Comparison of ENCODE assay signal across 8 cellular contexts in the genomic region with DNA sequence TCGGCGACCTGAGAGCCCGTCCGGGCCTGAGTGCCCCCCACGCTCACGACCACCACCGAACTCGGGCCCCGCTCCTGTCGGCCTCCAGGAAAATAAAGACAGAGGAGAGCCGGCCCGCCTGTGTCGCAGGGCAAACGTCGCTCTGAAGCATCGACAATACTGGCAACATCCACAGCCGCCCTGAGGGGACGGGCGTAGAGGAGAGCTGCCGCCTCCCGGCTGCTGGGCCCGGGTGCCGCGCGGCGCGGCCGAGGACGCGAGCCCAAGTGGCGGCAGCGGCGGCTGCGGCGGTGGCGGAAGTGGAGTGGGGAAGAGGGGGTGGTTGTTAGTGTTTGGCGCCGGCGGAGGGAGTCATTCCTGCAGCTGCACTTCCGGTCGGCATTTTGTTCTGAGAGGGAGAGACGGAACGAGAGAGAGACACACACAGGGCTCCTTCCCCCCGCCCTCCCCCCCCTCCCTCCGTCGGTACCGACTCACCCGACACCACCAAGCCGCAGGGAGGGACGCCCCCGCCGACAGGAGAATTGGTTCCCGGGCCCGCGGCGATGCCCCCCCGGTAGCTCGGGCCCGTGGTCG. TPM values are rescaled to one million over a fixed set of nuclear protein-coding genes. Genes with fewer than 3 reads are reported as not detected.
DNase-seq lines count a peak whose midpoint lies in the region; TF ChIP-seq lines count a peak whose summit lies in the region.

Gene NIPBL, plus strand, starts transcription at position 381 of the 576 bp plus-strand sequence. CDS start 76,928 bp downstream, outside the sequence.

- peak; percentile 89 for DNase-seq in GM04504 (ENCODE audit: low read depth)
- DNase-seq in HFFc6, result peak; percentile 96
- DNase-seq in NAMALWA (ENCODE audit: low spot score), result peak; percentile 96
- peak; percentile 94 for DNase-seq in SK-N-DZ (ENCODE audit: low spot score)
- peak; percentile 94 for DNase-seq in activated naive CD4-positive, alpha-beta T cell treated with anti-CD3 and anti-CD28 coated beads for 36 hours
- DNase-seq in germinal center (ENCODE audit: low spot score), result peak; percentile 86
- DNase-seq in occipital lobe (lab: John Stamatoyannopoulos, UW), result peak; percentile 91
- peak; percentile 95 for DNase-seq in suprapubic skin (ENCODE audit: low spot score in 2 of 2)

- no peaks in the 10 kb centered on the region for H3K36me3 ChIP-seq in suprapubic skin

- H3K27ac ChIP-seq in suprapubic skin, result peak within 1 kb of the TSS; percentile 98

- H3K9me3 ChIP-seq in suprapubic skin, result no peaks in the 10 kb centered on the region

- peak within 1 kb of the TSS; percentile 75 for H3K4me3 ChIP-seq in suprapubic skin

- no peaks in the 10 kb centered on the region for H3K9me3 Mint-ChIP-seq in HFFc6
- no peaks in the 10 kb centered on the region for H3K9me3 Mint-ChIP-seq in activated naive CD4-positive, alpha-beta T cell treated with anti-CD3 and anti-CD28 coated beads for 36 hours

- peak; percentile 83 to 88 for TF ChIP-seq POLR2A in suprapubic skin (IDR thresholded peaks at IDR 0.05)

- no peaks in the 10 kb centered on the region for H3K27me3 ChIP-seq in suprapubic skin

- peak within 1 kb of the TSS; percentile 95 for H3K4me3 Mint-ChIP-seq in HFFc6
- peak within 1 kb of the TSS; percentile 83 for H3K4me3 Mint-ChIP-seq in activated naive CD4-positive, alpha-beta T cell treated with anti-CD3 and anti-CD28 coated beads for 36 hours

- peaks cover 15% of the 10 kb centered on the region for H3K36me3 Mint-ChIP-seq in HFFc6 (ENCODE audit: low read depth)
- H3K36me3 Mint-ChIP-seq in activated naive CD4-positive, alpha-beta T cell treated with anti-CD3 and anti-CD28 coated beads for 36 hours (ENCODE audit: low read depth), result peaks cover 17% of the 10 kb centered on the region

- peak within 1 kb of the TSS; percentile 98 for H3K27ac Mint-ChIP-seq in HFFc6
- H3K27ac Mint-ChIP-seq in activated naive CD4-positive, alpha-beta T cell treated with anti-CD3 and anti-CD28 coated beads for 36 hours, result peak within 1 kb of the TSS; percentile 96

- peaks cover 54% of the 10 kb centered on the region for H3K4me1 Mint-ChIP-seq in HFFc6 (ENCODE audit: low read depth)
- H3K4me1 Mint-ChIP-seq in activated naive CD4-positive, alpha-beta T cell treated with anti-CD3 and anti-CD28 coated beads for 36 hours (ENCODE audit: low read depth), result peaks cover 27% of the 10 kb centered on the region

- no peak for TF ChIP-seq EP300 in suprapubic skin (IDR thresholded peaks at IDR 0.05)

- peaks cover 2% of the 10 kb centered on the region for H3K27me3 Mint-ChIP-seq in HFFc6 (ENCODE audit: insufficient read depth)
- H3K27me3 Mint-ChIP-seq in activated naive CD4-positive, alpha-beta T cell treated with anti-CD3 and anti-CD28 coated beads for 36 hours (ENCODE audit: low read depth), result no peaks in the 10 kb centered on the region

- TF ChIP-seq CTCF in HFFc6 (IDR thresholded peaks at IDR 0.05) (no peak), suprapubic skin (IDR thresholded peaks at IDR 0.05) (no peak)

- 2% methylated on average over 11 of the region's 60 CpGs for WGBS in suprapubic skin

- H3K4me1 ChIP-seq in suprapubic skin, result peaks cover 58% of the 10 kb centered on the region

- CTCF ChIA-PET in activated naive CD4-positive, alpha-beta T cell treated with anti-CD3 and anti-CD28 coated beads for 36 hours (lab: Charles Lee), result interaction anchor here (0.7 to 1.0 kb wide), 3 partner anchors 10 to 186 kb away, joined by 3 to 4 read pairs (median 3); no protein-coding TSS in a partner anchor

- intact Hi-C loops in activated naive CD4-positive, alpha-beta T cell treated with anti-CD3 and anti-CD28 coated beads for 36 hours (cut with micrococcal nuclease), result loop anchor here (2.0 to 10.0 kb wide), 9 partner anchors 51 to 1959 kb away; partner anchors contain the start of genes BRIX1, CPLANE1, IL7R and LMBRD2

RNA-seq across cellular contexts. Expression of gene NIPBL, which starts in this region (rescaled TPM):
- 10 to 100 TPM; 31.6 to 35.7 (median 32.6) TPM for total RNA-seq in HFFc6 (2021; fragmentation: NEBNext Ultra II Directional; extraction: Animal tissue kit (Norgen Biotek cat#: 25700))
- 12.2 and 14.5 TPM in 2 replicates for polyA plus RNA-seq in SK-N-DZ (2014; cell fraction: cytosol; rRNA removed)
- 16.8 and 19.5 TPM in 2 replicates for polyA plus RNA-seq in SK-N-DZ (2014; cell fraction: nucleus; rRNA removed)
- 10 to 100 TPM; 36.7 to 38.3 TPM for total RNA-seq in activated naive CD4-positive, alpha-beta T cell treated with anti-CD3 and anti-CD28 coated beads for 36 hours
- total RNA-seq in occipital lobe, result 74.9 TPM
- 100 to 1,000 TPM in 1 of 4 donors, 10 to 100 TPM in 3; 40.3 to 123 (median 60.4) TPM for total RNA-seq in suprapubic skin

Comparison
In these comparisons a context has a peak if more than half of its experiments do, and no peak if none do; other contexts are left out.
1. Peak in every context shown above with its lines: DNase-seq, H3K4me3 ChIP-seq and H3K27ac ChIP-seq.